ENCODE assay signal across 17 cellular contexts in genomic region chr2:196499686-196500085, GRCh38.
"Had no signal": no experiment of that assay in that cellular context is flagged by ENCODE, and none has a peak within 500 bp of the region (broad histone marks: within the 10 kb centered on the region; RNA-seq: fewer than 3 reads in every experiment).

No MANE protein-coding gene starts in this region.

- H3K27me3 ChIP-seq: dorsolateral prefrontal cortex, esophagus muscularis mucosa, foreskin keratinocyte, gastroesophageal sphincter, heart left ventricle had no signal

- H3K4me3 ChIP-seq: coronary artery, dorsolateral prefrontal cortex, esophagus muscularis mucosa, gastroesophageal sphincter, heart left ventricle, lower lobe of right lung, mucosa of descending colon had no signal

- H3K27ac ChIP-seq: coronary artery, dorsolateral prefrontal cortex, esophagus muscularis mucosa, foreskin keratinocyte, gastroesophageal sphincter, heart left ventricle, lower lobe of right lung had no signal

- H3K4me1 ChIP-seq: esophagus muscularis mucosa, foreskin keratinocyte, gastroesophageal sphincter, lower lobe of right lung had no signal

- H3K36me3 ChIP-seq: esophagus muscularis mucosa, gastroesophageal sphincter, heart left ventricle, lower lobe of right lung had no signal

- DNase-seq: dermis blood vessel endothelial cell; dorsolateral prefrontal cortex; effector CD4-positive, alpha-beta T cell; effector memory CD4-positive, alpha-beta T cell; foreskin keratinocyte; heart left ventricle; hippocampal formation; left colon; left ventricle myocardium superior; lower lobe of right lung; mesenchymal stem cell; mucosa of descending colon; naive B cell had no signal

- ATAC-seq: foreskin keratinocyte, gastroesophageal sphincter, heart left ventricle, left colon, left lobe of liver, left ventricle myocardium superior, mucosa of descending colon had no signal
